Comparison of ENCODE assay signal across 3 cellular contexts in the genomic region with DNA sequence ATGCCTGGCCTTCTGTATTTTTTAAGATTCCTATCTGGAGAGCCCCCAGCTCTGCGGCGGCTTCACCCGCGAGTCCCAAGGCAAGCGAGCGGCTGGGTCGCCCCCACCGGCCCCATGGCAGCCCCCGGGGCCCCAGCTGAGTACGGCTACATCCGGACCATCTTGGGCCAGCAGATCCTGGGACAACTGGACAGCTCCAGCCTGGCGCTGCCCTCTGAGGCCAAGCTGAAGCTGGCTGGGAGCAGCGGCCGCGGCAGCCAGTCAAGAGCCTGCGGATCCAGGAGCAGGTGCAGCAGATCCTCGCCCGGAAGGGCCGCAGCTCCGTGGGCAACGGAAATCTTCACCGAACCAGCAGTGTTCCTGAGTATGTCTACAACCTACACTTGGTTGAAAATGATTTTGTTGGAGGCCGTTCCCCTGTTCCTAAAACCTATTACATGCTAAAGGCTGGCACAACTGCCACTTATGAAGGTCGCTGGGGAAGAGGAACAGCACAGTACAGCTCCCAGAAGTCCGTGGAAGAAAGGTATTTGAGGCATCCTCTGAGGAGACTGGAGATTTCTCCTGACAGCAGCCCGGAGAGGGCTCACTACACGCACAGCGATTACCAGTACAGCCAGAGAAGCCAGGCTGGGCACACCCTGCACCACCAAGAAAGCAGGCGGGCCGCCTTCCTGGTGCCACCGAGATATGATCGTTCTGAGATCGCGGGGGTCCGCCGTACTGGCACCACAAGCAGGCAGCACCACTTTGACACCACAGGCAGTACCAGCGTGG. TPM values are rescaled to one million over a fixed set of nuclear protein-coding genes. Genes with fewer than 3 reads are reported as not detected.
"Had no signal": no experiment of that assay in that cellular context is flagged by ENCODE, and none has a peak within 500 bp of the region (broad histone marks: within the 10 kb centered on the region; RNA-seq: fewer than 3 reads in every experiment).

No MANE protein-coding gene starts in this region.

RNA-seq across cellular contexts. Expression of gene CD27, which starts 33.0 kb away (rescaled TPM):
- total RNA-seq: body of pancreas, chondrocyte, dermis blood vessel endothelial cell had no signal
